29 cellular contexts compared by ENCODE assay signal in the genomic region with DNA sequence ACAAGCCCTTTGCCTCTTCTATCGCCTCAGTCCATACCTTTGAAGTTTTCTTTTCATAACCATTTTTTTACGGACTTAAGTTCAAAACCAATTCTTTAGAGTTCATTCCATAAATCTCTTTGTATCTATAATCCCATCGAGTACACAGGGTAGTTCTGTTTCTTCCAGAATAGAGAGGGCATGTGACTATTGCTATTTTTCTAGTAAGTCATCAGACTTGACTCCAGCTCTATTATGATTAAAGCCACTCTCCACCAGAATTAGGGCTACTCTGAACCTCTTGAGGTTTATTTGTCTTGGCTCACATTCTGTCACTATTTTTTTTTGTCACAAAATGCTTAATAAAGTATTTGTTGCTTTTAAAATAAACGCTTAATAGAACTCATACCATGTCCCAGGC.
"Had no signal": no experiment of that assay in that cellular context is flagged by ENCODE, and none has a peak within 500 bp of the region (broad histone marks: within the 10 kb centered on the region; RNA-seq: fewer than 3 reads in every experiment).

No MANE protein-coding gene starts in this region.

- H3K4me3 Mint-ChIP-seq: immature natural killer cell; mesothelial cell of epicardium; naive B cell; natural killer cell; nephron progenitor cell; neural progenitor cell; stimulated activated naive B cell treated with anti-CD40 and anti-IgM and Interleukin-4, amounts not matched to agents 10 μg/mL and 1 μg/mL and 100 μg/mL, for 72 hours; stimulated activated naive CD8-positive, alpha-beta T cell treated with anti-CD3 and anti-CD28 coated beads, Interleukin-15, Interleukin-2, amounts not matched to agents 100 ng/mL and 50 ng/mL, for 24 hours; type B pancreatic cell had no signal

- H3K36me3 ChIP-seq: left ventricle myocardium inferior, neural progenitor cell, neutrophil, right atrium auricular region, right lobe of liver, suprapubic skin, thoracic aorta, vagina had no signal

- H3K9me3 ChIP-seq: left ventricle myocardium inferior, neutrophil, psoas muscle, right atrium auricular region, right lobe of liver, suprapubic skin, thoracic aorta, tibial nerve, vagina had no signal

- H3K27me3 Mint-ChIP-seq: stimulated activated naive B cell treated with anti-CD40 and anti-IgM and Interleukin-4, amounts not matched to agents 10 μg/mL and 1 μg/mL and 100 μg/mL, for 72 hours; type B pancreatic cell had no signal

- H3K27ac Mint-ChIP-seq: immature natural killer cell; naive B cell; natural killer cell; nephron progenitor cell; neural progenitor cell; stimulated activated naive B cell treated with anti-CD40 and anti-IgM and Interleukin-4, amounts not matched to agents 10 μg/mL and 1 μg/mL and 100 μg/mL, for 72 hours; stimulated activated naive CD8-positive, alpha-beta T cell treated with anti-CD3 and anti-CD28 coated beads, Interleukin-15, Interleukin-2, amounts not matched to agents 100 ng/mL and 50 ng/mL, for 24 hours; type B pancreatic cell had no signal

- H3K27ac ChIP-seq: left ventricle myocardium inferior, neural progenitor cell, neutrophil, parathyroid adenoma, psoas muscle, right atrium auricular region, right lobe of liver, suprapubic skin, thoracic aorta, tibial nerve, vagina had no signal

- DNase-seq: hypothalamus; immature natural killer cell; kidney; left colon; left ventricle myocardium inferior; mesendoderm; naive B cell; natural killer cell; nephron progenitor cell; occipital lobe; psoas muscle; right lobe of liver; stimulated activated CD4-positive, alpha-beta T cell treated with anti-CD3 and anti-CD28 coated beads, Interleukin-1b, Interleukin-23, amount 100 ng/mL, for 48 hours; stimulated activated CD4-positive, alpha-beta T cell treated with anti-CD3 and anti-CD28 coated beads, Interleukin-2, amount 100 ng/mL, for 48 hours; stimulated activated CD4-positive, alpha-beta T cell treated with anti-CD3 and anti-CD28 coated beads, Interleukin-4, amount 100 ng/mL, for 4 hours; stimulated activated naive B cell treated with anti-CD40 and anti-IgM and Interleukin-4, amounts not matched to agents 10 μg/mL and 1 μg/mL and 100 μg/mL, for 72 hours had no signal

- H3K36me3 Mint-ChIP-seq: immature natural killer cell, mesothelial cell of epicardium, naive B cell, natural killer cell, type B pancreatic cell had no signal

- H3K4me1 Mint-ChIP-seq: natural killer cell had no signal

- ATAC-seq: left colon; natural killer cell; psoas muscle; right lobe of liver; stimulated activated naive B cell treated with anti-CD40 and anti-IgM and Interleukin-4, amounts not matched to agents 10 μg/mL and 1 μg/mL and 100 μg/mL, for 72 hours had no signal

- H3K4me3 ChIP-seq: left ventricle myocardium inferior, lung, neural progenitor cell, psoas muscle, right atrium auricular region, right lobe of liver, smooth muscle cell, suprapubic skin, thoracic aorta, tibial nerve, vagina had no signal

- H3K27me3 ChIP-seq: neural progenitor cell, neutrophil, right atrium auricular region, right lobe of liver, suprapubic skin, tibial nerve, vagina had no signal

- H3K9me3 Mint-ChIP-seq: natural killer cell; neural progenitor cell; stimulated activated naive CD8-positive, alpha-beta T cell treated with anti-CD3 and anti-CD28 coated beads, Interleukin-15, Interleukin-2, amounts not matched to agents 100 ng/mL and 50 ng/mL, for 24 hours; type B pancreatic cell had no signal

- H3K4me1 ChIP-seq: neural progenitor cell had no signal
